ENCODE assay signal across 19 cellular contexts in the genomic region with DNA sequence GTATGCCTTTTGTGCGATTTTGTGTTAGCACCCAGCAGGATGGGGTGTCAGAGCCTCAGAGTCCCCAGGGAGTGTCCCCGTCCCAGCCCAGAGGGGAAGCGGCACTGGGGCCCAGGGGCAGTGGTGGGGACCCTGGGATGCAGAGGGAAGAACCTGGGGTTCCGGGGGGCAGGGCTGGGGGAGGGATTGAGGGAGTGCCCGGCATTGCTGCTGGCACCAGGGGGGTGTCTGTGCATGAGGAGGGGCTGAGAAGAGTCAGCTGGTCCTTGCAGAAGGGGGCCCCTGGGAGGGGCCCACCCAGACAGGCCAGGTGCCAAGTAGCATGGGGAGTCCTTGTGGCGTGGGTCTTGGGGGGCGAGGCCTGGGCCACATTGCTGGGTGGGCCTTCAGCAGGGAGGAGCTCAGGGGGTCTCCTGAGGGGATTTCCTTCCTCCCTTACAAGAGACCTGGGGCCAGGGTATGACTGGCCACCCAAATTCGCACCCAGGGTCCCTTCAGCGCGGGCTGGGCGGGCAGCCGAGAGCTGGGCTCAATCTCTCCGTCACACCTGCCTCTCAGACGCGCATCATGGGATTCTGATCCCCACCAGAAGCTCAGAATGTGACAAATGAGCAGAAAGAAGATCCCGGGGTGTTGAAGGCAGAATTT.
DNase-seq lines count a peak whose midpoint lies in the region; ATAC-seq and TF ChIP-seq lines count a peak whose summit lies in the region.
"Had no signal": no experiment of that assay in that cellular context is flagged by ENCODE, and none has a peak within 500 bp of the region (broad histone marks: within the 10 kb centered on the region; RNA-seq: fewer than 3 reads in every experiment).

No MANE protein-coding gene starts in this region.

- H3K27ac ChIP-seq in right atrium auricular region (no peak overlapping the region), WERI-Rb-1 (peak overlapping the region; percentile 64)
- H3K27ac ChIP-seq: C4-2B had no signal

- DNase-seq in left ventricle myocardium superior (peak; percentile 20), right atrium auricular region (ENCODE audit: low spot score) (no peak), WERI-Rb-1 (no peak), mucosa of descending colon (peak in 2 of 3 donors; percentile 10 to 25), type B pancreatic cell (ENCODE audit: extremely low spot score, unreplicated experiment) (no peak)
- DNase-seq in activated naive CD8-positive, alpha-beta T cell treated with anti-CD3 and anti-CD28 coated beads, Interleukin-2, amount 50 U/mL, for 24 hours: no peak
- DNase-seq in stimulated activated naive CD4-positive, alpha-beta T cell treated with Interleukin-2 at 50 U/mL for 16 hours (lab: John Stamatoyannopoulos, UW): no peak
- DNase-seq in activated CD4-positive, alpha-beta T cell treated with anti-CD3 and anti-CD28 coated beads for 1 hour: no peak
- DNase-seq: Caco-2; CD4-positive, alpha-beta T cell; DMS79; GDM1; GOT3; H7; HFFc6; IMR-90 had no signal

- H3K36me3 Mint-ChIP-seq in type B pancreatic cell: no peaks in the 10 kb centered on the region
- no peaks in the 10 kb centered on the region for H3K36me3 Mint-ChIP-seq in activated naive CD8-positive, alpha-beta T cell treated with anti-CD3 and anti-CD28 coated beads, Interleukin-2, amount 50 U/mL, for 24 hours (ENCODE audit: low read depth)

- no peaks in the 10 kb centered on the region for H3K9me3 Mint-ChIP-seq in type B pancreatic cell
- H3K9me3 Mint-ChIP-seq in activated naive CD8-positive, alpha-beta T cell treated with anti-CD3 and anti-CD28 coated beads, Interleukin-2, amount 50 U/mL, for 24 hours: no peaks in the 10 kb centered on the region
- H3K9me3 Mint-ChIP-seq: CD4-positive, alpha-beta T cell had no signal

- peak overlapping the region; percentile 34 for H3K27ac Mint-ChIP-seq in type B pancreatic cell
- no peak overlapping the region for H3K27ac Mint-ChIP-seq in activated naive CD8-positive, alpha-beta T cell treated with anti-CD3 and anti-CD28 coated beads, Interleukin-2, amount 50 U/mL, for 24 hours
- H3K27ac Mint-ChIP-seq: B cell; CD4-positive, alpha-beta T cell; HFFc6 had no signal

- TF ChIP-seq CTCF in right atrium auricular region (IDR thresholded peaks at IDR 0.05): no peak
- no peak for TF ChIP-seq CTCF in WERI-Rb-1 (IDR thresholded peaks at IDR 0.05; ENCODE audit: low read depth, low read length)
- no peak for TF ChIP-seq CTCF in mucosa of descending colon (IDR thresholded peaks at IDR 0.05)
- no peak for TF ChIP-seq CTCF in type B pancreatic cell (conservative IDR thresholded peaks at IDR 0.05)

- H3K4me1 ChIP-seq in right atrium auricular region: no peaks in the 10 kb centered on the region
- no peaks in the 10 kb centered on the region for H3K4me1 ChIP-seq in mucosa of descending colon (ENCODE audit: low read depth)
- H3K4me1 ChIP-seq: Caco-2 had no signal

- no peaks in the 10 kb centered on the region for H3K36me3 ChIP-seq in right atrium auricular region
- no peaks in the 10 kb centered on the region for H3K36me3 ChIP-seq in WERI-Rb-1
- no peaks in the 10 kb centered on the region for H3K36me3 ChIP-seq in mucosa of descending colon (ENCODE audit: low read depth)

- peaks cover 5% of the 10 kb centered on the region for H3K4me1 Mint-ChIP-seq in type B pancreatic cell (ENCODE audit: unreplicated experiment)
- H3K4me1 Mint-ChIP-seq in activated naive CD8-positive, alpha-beta T cell treated with anti-CD3 and anti-CD28 coated beads, Interleukin-2, amount 50 U/mL, for 24 hours: no peaks in the 10 kb centered on the region
- H3K4me1 Mint-ChIP-seq: B cell had no signal

- H3K27me3 Mint-ChIP-seq in type B pancreatic cell: peaks cover 6% of the 10 kb centered on the region
- H3K27me3 Mint-ChIP-seq in activated naive CD8-positive, alpha-beta T cell treated with anti-CD3 and anti-CD28 coated beads, Interleukin-2, amount 50 U/mL, for 24 hours: peaks cover 4% of the 10 kb centered on the region

- H3K4me3 ChIP-seq in right atrium auricular region: no peak overlapping the region
- H3K4me3 ChIP-seq in WERI-Rb-1 (ENCODE audit: low read depth, low read length): no peak overlapping the region
- no peak overlapping the region for H3K4me3 ChIP-seq in mucosa of descending colon

- no peak overlapping the region for H3K4me3 Mint-ChIP-seq in type B pancreatic cell
- H3K4me3 Mint-ChIP-seq in activated naive CD8-positive, alpha-beta T cell treated with anti-CD3 and anti-CD28 coated beads, Interleukin-2, amount 50 U/mL, for 24 hours: no peak overlapping the region
- H3K4me3 Mint-ChIP-seq: B cell; CD4-positive, alpha-beta T cell; HFFc6 had no signal

- no peak for ATAC-seq in left ventricle myocardium superior
- ATAC-seq in mucosa of descending colon: no peak
- no peak for ATAC-seq in activated naive CD8-positive, alpha-beta T cell treated with anti-CD3 and anti-CD28 coated beads, Interleukin-2, amount 50 U/mL, for 24 hours
- ATAC-seq: HCT116 had no signal

- intact Hi-C loops in left ventricle myocardium superior (cut with micrococcal nuclease) (no loop called here), mucosa of descending colon (cut with DNase I, micrococcal nuclease) (no loop called here)

- no peaks in the 10 kb centered on the region for H3K27me3 ChIP-seq in right atrium auricular region
- H3K27me3 ChIP-seq in WERI-Rb-1 (ENCODE audit: insufficient read depth, low read depth, severe bottlenecking): no peaks in the 10 kb centered on the region

- H3K9me3 ChIP-seq in right atrium auricular region (no peaks in the 10 kb centered on the region), WERI-Rb-1 (ENCODE audit: severe bottlenecking) (no peaks in the 10 kb centered on the region), mucosa of descending colon (no peaks in the 10 kb centered on the region)
- H3K9me3 ChIP-seq: Caco-2 had no signal

Comparison
In these comparisons a context has a peak if more than half of its experiments do, and no peak if none do; other contexts are left out.
1. DNase-seq: peak in left ventricle myocardium superior (single experiment) and mucosa of descending colon (2 of 3); none in right atrium auricular region (single experiment), WERI-Rb-1 (single experiment), type B pancreatic cell (single experiment), activated naive CD8-positive, alpha-beta T cell treated with anti-CD3 and anti-CD28 coated beads, Interleukin-2, amount 50 U/mL, for 24 hours (single experiment), stimulated activated naive CD4-positive, alpha-beta T cell treated with Interleukin-2 at 50 U/mL for 16 hours (single experiment) and activated CD4-positive, alpha-beta T cell treated with anti-CD3 and anti-CD28 coated beads for 1 hour (single experiment).